In genomic region chr2:10171006-10171800, GRCh38 we compare ENCODE assay signal across 17 cellular contexts.
"Had no signal": no experiment of that assay in that cellular context is flagged by ENCODE, and none has a peak within 500 bp of the region (broad histone marks: within the 10 kb centered on the region; RNA-seq: fewer than 3 reads in every experiment).

No MANE protein-coding gene starts in this region.

- H3K36me3 ChIP-seq: gastrocnemius medialis, heart left ventricle, thyroid gland, vagina had no signal

- H3K4me3 Mint-ChIP-seq: activated B cell treated with CpG ODN at 0.5 μM for 24 hours; activated CD8-positive, alpha-beta T cell treated with anti-CD3 and anti-CD28 coated beads for 36 hours; activated naive CD8-positive, alpha-beta T cell had no signal

- H3K4me1 ChIP-seq: gastrocnemius medialis, heart left ventricle, psoas muscle, thyroid gland had no signal

- FAIRE-seq: islet of Langerhans, TTC549 had no signal

- H3K36me3 Mint-ChIP-seq: activated naive CD8-positive, alpha-beta T cell had no signal

- H3K4me1 Mint-ChIP-seq: activated B cell treated with CpG ODN at 0.5 μM for 24 hours had no signal

- H3K9me3 ChIP-seq: gastrocnemius medialis, heart left ventricle, psoas muscle, thyroid gland, vagina had no signal

- H3K27ac Mint-ChIP-seq: activated B cell treated with CpG ODN at 0.5 μM for 24 hours; activated CD8-positive, alpha-beta T cell treated with anti-CD3 and anti-CD28 coated beads for 36 hours; activated naive CD8-positive, alpha-beta T cell had no signal

- H3K27ac ChIP-seq: gastrocnemius medialis, heart left ventricle, psoas muscle, thyroid gland, vagina had no signal

- H3K27me3 Mint-ChIP-seq: activated B cell treated with CpG ODN at 0.5 μM for 24 hours; activated CD8-positive, alpha-beta T cell treated with anti-CD3 and anti-CD28 coated beads for 36 hours; activated naive CD8-positive, alpha-beta T cell had no signal

- H3K9me3 Mint-ChIP-seq: activated B cell treated with CpG ODN at 0.5 μM for 24 hours; activated CD8-positive, alpha-beta T cell treated with anti-CD3 and anti-CD28 coated beads for 36 hours had no signal

- H3K4me3 ChIP-seq: gastrocnemius medialis, heart left ventricle, psoas muscle, thyroid gland, vagina had no signal

- ATAC-seq: activated CD8-positive, alpha-beta T cell treated with anti-CD3 and anti-CD28 coated beads for 36 hours; gastrocnemius medialis; left lobe of liver; psoas muscle had no signal

- H3K27me3 ChIP-seq: gastrocnemius medialis, heart left ventricle, thyroid gland, vagina had no signal

- DNase-seq: activated B cell treated with CpG ODN at 0.5 μM for 24 hours; activated CD4-positive, alpha-beta T cell treated with anti-CD3 and anti-CD28 coated beads for 48 hours; activated CD8-positive, alpha-beta memory T cell treated with anti-CD3 and anti-CD28 coated beads, Interleukin-2, amount 50 U/mL, for 4 hours; activated CD8-positive, alpha-beta T cell treated with anti-CD3 and anti-CD28 coated beads for 36 hours; activated gamma-delta T cell; activated T-cell treated with anti-CD3 and anti-CD28 coated beads, Interleukin-2, amount 50 U/mL, for 48 hours; erythroblast; gastrocnemius medialis; psoas muscle; SW 1271; thyroid gland had no signal
